9 cellular contexts compared by ENCODE assay signal in genomic region chr1:2248854-2249558, GRCh38. TPM values are rescaled to one million over a fixed set of nuclear protein-coding genes. Genes with fewer than 3 reads are reported as not detected.
DNase-seq lines count a peak whose midpoint lies in the region; ATAC-seq and TF ChIP-seq lines count a peak whose summit lies in the region.
"Had no signal": no experiment of that assay in that cellular context is flagged by ENCODE, and none has a peak within 500 bp of the region (broad histone marks: within the 10 kb centered on the region; RNA-seq: fewer than 3 reads in every experiment).

No MANE protein-coding gene starts in this region.

- no peak overlapping the region for H3K23ac ChIP-seq in trophoblast cell (ENCODE audit: low read length)

- no peaks in the 10 kb centered on the region for H3K79me1 ChIP-seq in trophoblast cell (ENCODE audit: low read length)

- no peak overlapping the region for H2AK5ac ChIP-seq in trophoblast cell (ENCODE audit: low read length)

- no peak overlapping the region for H3K14ac ChIP-seq in trophoblast cell (ENCODE audit: low read length)

- H3K27me3 Mint-ChIP-seq in CD8-positive, alpha-beta T cell (ENCODE audit: low read depth) = no peaks in the 10 kb centered on the region
- no peaks in the 10 kb centered on the region for H3K27me3 Mint-ChIP-seq in T-cell

- intact Hi-C loops in CD8-positive, alpha-beta T cell (cut with DNase I, micrococcal nuclease) = no loop called here
- intact Hi-C loops in right cardiac atrium (cut with DNase I) = no loop called here

- peaks cover 92% of the 10 kb centered on the region for H3K4me1 ChIP-seq in CD8-positive, alpha-beta T cell (ENCODE audit: insufficient read depth, low read length)
- H3K4me1 ChIP-seq in right cardiac atrium (ENCODE audit: control insufficient read depth, insufficient read depth, low read length) (peaks cover 53% of the 10 kb centered on the region), trophoblast cell (ENCODE audit: control insufficient read depth in 1 of 2, insufficient read depth in 2 of 2, low read length in 2 of 2) (peaks cover 22 to 28% of the 10 kb centered on the region in 2 experiments), foreskin keratinocyte (peaks cover 18% of the 10 kb centered on the region)

- H3K9me3 Mint-ChIP-seq in CD8-positive, alpha-beta T cell = no peaks in the 10 kb centered on the region
- no peaks in the 10 kb centered on the region for H3K9me3 Mint-ChIP-seq in T-cell

- no peak for TF ChIP-seq CTCF in CD8-positive, alpha-beta T cell (IDR thresholded peaks at IDR 0.05)
- no peak for TF ChIP-seq CTCF in foreskin keratinocyte (conservative IDR thresholded peaks at IDR 0.05)

- H2BK120ac ChIP-seq in trophoblast cell (ENCODE audit: insufficient read depth, low read length, poor library complexity) = no peak overlapping the region

- no peak overlapping the region for H2BK5ac ChIP-seq in trophoblast cell (ENCODE audit: low read depth, low read length, poor library complexity)

- peaks cover 34% of the 10 kb centered on the region for H3K79me2 ChIP-seq in trophoblast cell (ENCODE audit: control insufficient read depth, insufficient read depth, low read length, poor library complexity)

- no peaks in the 10 kb centered on the region for H3K9me3 ChIP-seq in CD8-positive, alpha-beta T cell (ENCODE audit: low read length)
- H3K9me3 ChIP-seq in right cardiac atrium (ENCODE audit: control insufficient read depth, low read length) = no peaks in the 10 kb centered on the region
- H3K9me3 ChIP-seq in trophoblast cell (ENCODE audit: insufficient read depth, low read depth, low read length) = peaks cover 5% of the 10 kb centered on the region

- peak overlapping the region; percentile 4 for H3K4me3 Mint-ChIP-seq in CD8-positive, alpha-beta T cell
- no peak overlapping the region for H3K4me3 Mint-ChIP-seq in T-cell

- H2AFZ ChIP-seq in trophoblast cell (ENCODE audit: insufficient read depth, low read length, poor library complexity) = no peak overlapping the region

- peaks cover 70% of the 10 kb centered on the region for H3K4me1 Mint-ChIP-seq in CD8-positive, alpha-beta T cell (ENCODE audit: low read depth)
- H3K4me1 Mint-ChIP-seq in T-cell = peaks cover 79 to 90% (median 83%) of the 10 kb centered on the region in 3 donors

- no peak overlapping the region for H4K8ac ChIP-seq in trophoblast cell (ENCODE audit: low read depth, low read length)

- 62% methylated on average over 24 of the region's 24 CpGs for WGBS in right cardiac atrium
- WGBS in trophoblast cell (ENCODE audit: extremely low coverage, insufficient coverage, insufficient read length) = no CpG with 5 or more reads among the region's 24 CpGs

- no peak overlapping the region for H4K12ac ChIP-seq in trophoblast cell (ENCODE audit: low read depth, low read length)

- POLR2A ChIA-PET in CD8-positive, alpha-beta T cell (lab: Charles Lee) = interaction anchor here (1.2 kb wide), 1 partner anchor 12 kb away, joined by 3 read pairs; no protein-coding TSS in a partner anchor
- POLR2A ChIA-PET in T-cell (lab: Charles Lee) = interaction anchor here in 1 of 2 donors (0.6 kb wide), 1 partner anchor 60 kb away, joined by 4 read pairs; no protein-coding TSS in a partner anchor

- peaks cover 34% of the 10 kb centered on the region for H3K36me3 Mint-ChIP-seq in CD8-positive, alpha-beta T cell
- peaks cover 23% of the 10 kb centered on the region for H3K36me3 Mint-ChIP-seq in T-cell

- no peak overlapping the region for H3K27ac ChIP-seq in CD8-positive, alpha-beta T cell (ENCODE audit: low read depth, low read length)
- no peak overlapping the region for H3K27ac ChIP-seq in right cardiac atrium (ENCODE audit: low read length)
- H3K27ac ChIP-seq in trophoblast cell (ENCODE audit: low read depth, low read length) = no peak overlapping the region
- H3K27ac ChIP-seq in foreskin keratinocyte = no peak overlapping the region

- H2BK12ac ChIP-seq in trophoblast cell (ENCODE audit: low read length) = no peak overlapping the region

- no peak for ATAC-seq in CD8-positive, alpha-beta T cell
- ATAC-seq in T-cell (replicated peaks in 1 of 4) (peak in 1 of 4 experiments; percentile 0), right cardiac atrium (peak; percentile 5 to 10), foreskin keratinocyte (no peak)

- H3K36me3 ChIP-seq in CD8-positive, alpha-beta T cell (ENCODE audit: insufficient read depth, low read length) = no peaks in the 10 kb centered on the region
- H3K36me3 ChIP-seq in trophoblast cell (ENCODE audit: control insufficient read depth in 1 of 2, insufficient read depth in 2 of 2, low read length in 2 of 2) = peaks cover 16 to 21% of the 10 kb centered on the region in 2 experiments

- no peak overlapping the region for H4K91ac ChIP-seq in trophoblast cell (ENCODE audit: low read depth, low read length)

- H3K18ac ChIP-seq in trophoblast cell (ENCODE audit: low read length) = peak overlapping the region; percentile 12

- CTCF ChIA-PET in CD8-positive, alpha-beta T cell (lab: Charles Lee) = no interaction called here
- CTCF ChIA-PET in T-cell (lab: Charles Lee) = interaction anchor here in 1 of 2 donors (0.6 kb wide), 1 partner anchor 1171 kb away, joined by 3 read pairs; no protein-coding TSS in a partner anchor

- DNase-seq in CD8-positive, alpha-beta T cell = no peak
- DNase-seq in T-cell (no peak), right cardiac atrium (peak; percentile 13 to 60 (median 41)), trophoblast cell (no peak), NCI-H510A treated with DMSO at 0.1 percent for 48 hours (lab: John Stamatoyannopoulos, UW) (no peak), iPS-NIHi11 (ENCODE audit: low spot score) (no peak), foreskin keratinocyte (no peak), NOMO-1 treated with dmso at 0.1 percent for 144 hours (lab: John Stamatoyannopoulos, UW; ENCODE audit: unreplicated experiment) (no peak)
- DNase-seq: activated CD4-positive, CD25-positive, alpha-beta regulatory T cell treated with anti-CD3 and anti-CD28 coated beads, Interleukin-2, amount 50 U/mL, for 72 hours had no signal

- H3K4ac ChIP-seq in trophoblast cell (ENCODE audit: low read depth, low read length) = peak overlapping the region; percentile 81

- H3K4me3 ChIP-seq in CD8-positive, alpha-beta T cell (ENCODE audit: low read depth, low read length) = no peak overlapping the region
- no peak overlapping the region for H3K4me3 ChIP-seq in right cardiac atrium (ENCODE audit: low read length)
- no peak overlapping the region for H3K4me3 ChIP-seq in trophoblast cell (ENCODE audit: low read depth, low read length)

- no peaks in the 10 kb centered on the region for H3K27me3 ChIP-seq in CD8-positive, alpha-beta T cell (ENCODE audit: insufficient read depth, low read length)
- H3K27me3 ChIP-seq in right cardiac atrium (ENCODE audit: control insufficient read depth, insufficient read depth) = no peaks in the 10 kb centered on the region
- H3K27me3 ChIP-seq in trophoblast cell (ENCODE audit: insufficient read depth, low read length) = no peaks in the 10 kb centered on the region
- no peaks in the 10 kb centered on the region for H3K27me3 ChIP-seq in foreskin keratinocyte

- H3K4me2 ChIP-seq in trophoblast cell (ENCODE audit: low read length) = no peak overlapping the region

- peak overlapping the region; percentile 64 for H3K27ac Mint-ChIP-seq in CD8-positive, alpha-beta T cell
- peak overlapping the region; percentile 39 to 66 for H3K27ac Mint-ChIP-seq in T-cell

- H3K9ac ChIP-seq in trophoblast cell (ENCODE audit: low read length) = no peak overlapping the region

RNA-seq across cellular contexts. Expression of gene SKI, which starts 20.9 kb away (rescaled TPM):
- total RNA-seq in CD8-positive, alpha-beta T cell = 100 to 1,000 TPM; 361 to 383 TPM
- 100 to 1,000 TPM; 137 to 299 (median 157) TPM for total RNA-seq in T-cell
- total RNA-seq in right cardiac atrium = 10 to 100 TPM; 56.7 to 83.1 (median 68.9) TPM
- 35.6 TPM for polyA plus RNA-seq in right cardiac atrium
- 73.3 and 73.7 TPM in 2 replicates for polyA plus RNA-seq in trophoblast cell (2013)
- total RNA-seq in foreskin keratinocyte = 23.8 and 24.6 TPM in 2 replicates
- polyA plus RNA-seq in foreskin keratinocyte = 9.3 and 10.7 TPM in 2 replicates

RNA-seq across cellular contexts. Expression of gene FAAP20, which starts 54.4 kb away (rescaled TPM):
- 10 to 100 TPM; 53.6 to 61.1 TPM for total RNA-seq in CD8-positive, alpha-beta T cell
- total RNA-seq in T-cell (10 to 100 TPM; 52.9 to 74.8 (median 68.2) TPM), right cardiac atrium (10 to 100 TPM; 35.5 to 49.3 (median 37.2) TPM), foreskin keratinocyte (30.3 and 32.0 TPM in 2 replicates)
- polyA plus RNA-seq in right cardiac atrium (56.3 TPM), foreskin keratinocyte (82.5 and 103 TPM in 2 replicates)
- polyA plus RNA-seq in trophoblast cell (2013) = 85.8 and 86.1 TPM in 2 replicates

Comparison
In these comparisons a context has a peak if more than half of its experiments do, and no peak if none do; other contexts are left out.
1. ATAC-seq: peak in right cardiac atrium (2 of 2); none in CD8-positive, alpha-beta T cell (single experiment) and foreskin keratinocyte (single experiment).
2. DNase-seq: peak in right cardiac atrium (3 of 3); none in CD8-positive, alpha-beta T cell (0 of 7), T-cell (0 of 34), trophoblast cell (0 of 2), NCI-H510A treated with DMSO at 0.1 percent for 48 hours (single experiment), iPS-NIHi11 (single experiment), foreskin keratinocyte (0 of 2) and NOMO-1 treated with dmso at 0.1 percent for 144 hours (single experiment).